10 cellular contexts compared by ENCODE assay signal in the genomic region with DNA sequence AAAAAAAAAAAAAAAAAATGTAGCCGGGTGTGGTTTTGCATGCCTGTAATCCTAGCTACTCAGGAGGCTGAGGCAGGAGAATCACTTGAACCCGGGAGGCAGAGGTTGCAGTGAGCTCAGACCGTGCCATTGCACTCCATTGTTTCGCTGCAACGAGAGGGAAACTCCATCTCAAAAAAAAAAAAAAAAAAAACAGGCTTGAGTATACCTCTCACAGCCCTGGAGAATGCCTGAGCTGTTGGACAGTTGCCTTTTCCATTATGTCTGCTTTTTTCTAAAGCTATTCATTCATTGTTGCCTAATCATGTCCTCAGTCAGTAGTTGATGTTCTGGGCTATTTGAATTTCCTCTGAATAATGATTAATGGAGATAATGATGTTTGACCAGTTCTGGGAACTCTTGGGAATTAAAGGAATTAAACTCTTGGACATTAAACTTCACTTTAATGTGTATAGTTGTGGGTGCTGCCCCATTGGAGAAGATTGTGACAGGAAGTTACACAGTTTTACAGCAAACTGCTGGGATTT. TPM values are rescaled to one million over a fixed set of nuclear protein-coding genes. Genes with fewer than 3 reads are reported as not detected.
DNase-seq lines count a peak whose midpoint lies in the region; ATAC-seq, FAIRE-seq and TF ChIP-seq lines count a peak whose summit lies in the region.
"Had no signal": no experiment of that assay in that cellular context is flagged by ENCODE, and none has a peak within 500 bp of the region (broad histone marks: within the 10 kb centered on the region; RNA-seq: fewer than 3 reads in every experiment).

No MANE protein-coding gene starts in this region.

- H3K9ac ChIP-seq in mammary epithelial cell (ENCODE audit: insufficient read depth, low read length) = no peak overlapping the region
- no peak overlapping the region for H3K9ac ChIP-seq in keratinocyte (ENCODE audit: control insufficient read depth, extremely low read depth, insufficient read depth, low read length)

- peaks cover 47% of the 10 kb centered on the region for H3K36me3 Mint-ChIP-seq in MCF 10A (ENCODE audit: insufficient read depth, unreplicated experiment)
- H3K36me3 Mint-ChIP-seq in activated naive CD8-positive, alpha-beta T cell treated with anti-CD3 and anti-CD28 coated beads for 36 hours = peaks cover 34% of the 10 kb centered on the region

- H4K20me1 ChIP-seq in mammary epithelial cell (ENCODE audit: insufficient read depth, low read length) (no peaks in the 10 kb centered on the region), keratinocyte (ENCODE audit: control insufficient read depth, extremely low read depth, insufficient read depth, low read length) (no peaks in the 10 kb centered on the region)

- no peak for FAIRE-seq in keratinocyte (lab: Jason Lieb, UNC)

- H3K9me3 ChIP-seq in mammary epithelial cell (replicated peaks; ENCODE audit: insufficient read depth, low read length) (no peaks in the 10 kb centered on the region), keratinocyte (ENCODE audit: control insufficient read depth, low read depth, low read length) (no peaks in the 10 kb centered on the region), thymus (ENCODE audit: control insufficient read depth) (no peaks in the 10 kb centered on the region)

- H3K4me1 Mint-ChIP-seq in MCF 10A (ENCODE audit: insufficient read depth, unreplicated experiment) = peaks cover 5% of the 10 kb centered on the region
- H3K4me1 Mint-ChIP-seq in activated naive CD8-positive, alpha-beta T cell treated with anti-CD3 and anti-CD28 coated beads for 36 hours = peaks cover 53% of the 10 kb centered on the region

- no peaks in the 10 kb centered on the region for H3K9me3 Mint-ChIP-seq in MCF 10A (ENCODE audit: unreplicated experiment)
- no peaks in the 10 kb centered on the region for H3K9me3 Mint-ChIP-seq in activated naive CD8-positive, alpha-beta T cell treated with anti-CD3 and anti-CD28 coated beads for 36 hours

- no peak overlapping the region for H2AFZ ChIP-seq in mammary epithelial cell (ENCODE audit: low read depth, low read length)
- no peak overlapping the region for H2AFZ ChIP-seq in keratinocyte (ENCODE audit: control insufficient read depth, low read length)

- H3K27ac ChIP-seq in mammary epithelial cell (ENCODE audit: insufficient read depth, low read depth, low read length) = no peak overlapping the region
- peak overlapping the region; percentile 65 for H3K27ac ChIP-seq in keratinocyte (ENCODE audit: control insufficient read depth, insufficient read depth, low read length)
- peak overlapping the region; percentile 69 for H3K27ac ChIP-seq in thymus (ENCODE audit: low read depth)

- no peak overlapping the region for H3K4me2 ChIP-seq in mammary epithelial cell (ENCODE audit: insufficient read depth, low read depth, low read length)
- peak overlapping the region; percentile 25 for H3K4me2 ChIP-seq in keratinocyte (ENCODE audit: control insufficient read depth, extremely low read depth, insufficient read depth, low read depth, low read length)

- no peak overlapping the region for H3K4me3 Mint-ChIP-seq in MCF 10A (ENCODE audit: unreplicated experiment)
- no peak overlapping the region for H3K4me3 Mint-ChIP-seq in activated naive CD8-positive, alpha-beta T cell treated with anti-CD3 and anti-CD28 coated beads for 36 hours

- H3K36me3 ChIP-seq in mammary epithelial cell (ENCODE audit: insufficient read depth, low read length) = peaks cover 9% of the 10 kb centered on the region
- H3K36me3 ChIP-seq in keratinocyte (ENCODE audit: control insufficient read depth in 2 of 2, extremely low read depth in 1 of 2, insufficient read depth in 2 of 2, low read length in 2 of 2) = peaks cover 9 to 36% of the 10 kb centered on the region in 2 experiments
- H3K36me3 ChIP-seq in thymus (ENCODE audit: control insufficient read depth, insufficient read depth) = peaks cover 10% of the 10 kb centered on the region

- ATAC-seq in GM18858 (IDR thresholded peaks at IDR 0.05; ENCODE audit: unreplicated experiment) = no peak
- ATAC-seq: Panc1 had no signal

- no peaks in the 10 kb centered on the region for H3K27me3 Mint-ChIP-seq in MCF 10A (ENCODE audit: insufficient read depth, unreplicated experiment)
- H3K27me3 Mint-ChIP-seq in activated naive CD8-positive, alpha-beta T cell treated with anti-CD3 and anti-CD28 coated beads for 36 hours = no peaks in the 10 kb centered on the region

- no peak overlapping the region for H3K4me3 ChIP-seq in mammary epithelial cell (replicated peaks in 1 of 3; ENCODE audit: insufficient read depth in 1 of 3, low read depth in 2 of 3, low read length in 3 of 3)
- peak overlapping the region in 1 of 3 experiments; percentile 30 for H3K4me3 ChIP-seq in keratinocyte (ENCODE audit: control insufficient read depth in 2 of 3, extremely low read depth in 1 of 3, insufficient read depth in 2 of 3, low read depth in 1 of 3, low read length in 3 of 3)
- no peak overlapping the region for H3K4me3 ChIP-seq in thymus (ENCODE audit: low read length)

- in situ Hi-C loops in mammary epithelial cell (cut with MboI; ENCODE audit: low sequenced_read_pairs in 2 of 2) = no loop called here

- H3K9me1 ChIP-seq in keratinocyte (ENCODE audit: control insufficient read depth, extremely low read depth, insufficient read depth, low read length) = peaks cover 2% of the 10 kb centered on the region

- CTCF ChIA-PET in mammary epithelial cell (lab: Charles Lee; ENCODE audit: low non-redundant PET) = no interaction called here
- CTCF ChIA-PET in MCF 10A (lab: Yijun Ruan, JAX) = interaction anchor here (0.6 to 1.3 kb wide), 2 partner anchors 10 to 346 kb away, joined by 3 read pairs; no protein-coding TSS in a partner anchor

- H3K27ac Mint-ChIP-seq in MCF 10A (ENCODE audit: low read depth, unreplicated experiment) = no peak overlapping the region
- H3K27ac Mint-ChIP-seq in activated naive CD8-positive, alpha-beta T cell treated with anti-CD3 and anti-CD28 coated beads for 36 hours = peak overlapping the region; percentile 85

- intact Hi-C loops in mammary epithelial cell (cut with micrococcal nuclease) (no loop called here), MCF 10A (cut with micrococcal nuclease) (no loop called here)

- POLR2A ChIA-PET in MCF 10A (lab: Yijun Ruan, JAX) = interaction anchor here (1.2 to 2.5 kb wide), 3 partner anchors 11 to 14 kb away, joined by 3 to 15 read pairs (median 5); a partner anchor contains a TSS

- BruUV-seq in mammary epithelial cell (replicated peaks; lab: Mats Ljungman, UMichigan) (no TSS peak), MCF 10A (replicated peaks; lab: Mats Ljungman, UMichigan) (no TSS peak)

- peak; percentile 62 for DNase-seq in mammary epithelial cell
- no peak for DNase-seq in MCF 10A (ENCODE audit: unreplicated experiment)
- no peak for DNase-seq in activated naive CD8-positive, alpha-beta T cell treated with anti-CD3 and anti-CD28 coated beads for 36 hours
- no peak for DNase-seq in keratinocyte (ENCODE audit: low read depth, low spot score)
- no peak for DNase-seq in AG08396 (ENCODE audit: low spot score)
- no peak for DNase-seq in stimulated activated CD4-positive, alpha-beta T cell treated with anti-CD3 and anti-CD28 coated beads, Interleukin-15, amount 100 ng/mL, for 24 hours
- DNase-seq: Karpas-422 had no signal

- dilution Hi-C loops in mammary epithelial cell (cut with HindIII; ENCODE audit: low sequenced_read_pairs) = no loop called here
- dilution Hi-C loops in keratinocyte (cut with MboI; ENCODE audit: extremely low pct_ligation_motif_present, low sequenced_read_pairs) = no loop called here

- H3K79me2 ChIP-seq in mammary epithelial cell (ENCODE audit: insufficient read depth, low read length) (peaks cover 90% of the 10 kb centered on the region), keratinocyte (ENCODE audit: control insufficient read depth, insufficient read depth, low read length) (peaks cover 73% of the 10 kb centered on the region)

- no peak for TF ChIP-seq CTCF in mammary epithelial cell (conservative IDR thresholded peaks at IDR 0.05 in 1 of 2, IDR thresholded peaks at IDR 0.05 in 1 of 2; ENCODE audit: extremely low read depth in 1 of 2, insufficient read depth in 1 of 2, low read depth in 1 of 2, low read length in 2 of 2)
- TF ChIP-seq CTCF in MCF 10A (IDR thresholded peaks at IDR 0.05; ENCODE audit: unreplicated experiment) = no peak
- no peak for TF ChIP-seq CTCF in keratinocyte (optimal IDR thresholded peaks at IDR 0.05 in 1 of 3, IDR thresholded peaks at IDR 0.05 in 1 of 3, conservative IDR thresholded peaks at IDR 0.05 in 1 of 3; ENCODE audit: extremely low read depth in 1 of 3, insufficient read depth in 2 of 3, low read length in 3 of 3)

- H3K4me1 ChIP-seq in mammary epithelial cell (ENCODE audit: insufficient read depth, low read length) = peaks cover 17% of the 10 kb centered on the region
- H3K4me1 ChIP-seq in keratinocyte (ENCODE audit: control insufficient read depth, extremely low read depth, insufficient read depth, low read length) = peaks cover 30% of the 10 kb centered on the region
- H3K4me1 ChIP-seq in thymus (ENCODE audit: control insufficient read depth, insufficient read depth, low read length) = peaks cover 16% of the 10 kb centered on the region

- WGBS in mammary epithelial cell (ENCODE audit: low coverage, missing lambda C conversion rate) = 32% methylated on average over 5 of the region's 5 CpGs
- 86% methylated on average over 5 of the region's 5 CpGs for WGBS in thymus

- H3K27me3 ChIP-seq in mammary epithelial cell (ENCODE audit: insufficient read depth, low read length) (no peaks in the 10 kb centered on the region), keratinocyte (ENCODE audit: control insufficient read depth, extremely low read depth, insufficient read depth, low read length) (no peaks in the 10 kb centered on the region), thymus (ENCODE audit: control insufficient read depth, insufficient read depth) (no peaks in the 10 kb centered on the region)

RNA-seq across cellular contexts. Expression of a gene that starts 11.8 kb away (rescaled TPM):
- 10 to 100 TPM; 55.8 to 98.4 TPM for total RNA-seq in mammary epithelial cell
- polyA plus RNA-seq in mammary epithelial cell = 113 TPM
- 96.6 TPM for polyA minus RNA-seq in mammary epithelial cell
- total RNA-seq in MCF 10A (2022) = 60.4 and 65.6 TPM in 2 replicates
- 10 to 100 TPM; 84.4 to 88.4 TPM for total RNA-seq in activated naive CD8-positive, alpha-beta T cell treated with anti-CD3 and anti-CD28 coated beads for 36 hours
- 165 to 180 TPM (median 167 TPM) in 3 replicates for polyA plus RNA-seq in keratinocyte
- polyA plus RNA-seq in keratinocyte (2011; ENCODE audit: low read depth) = 98.5 TPM
- 174 and 210 TPM in 2 replicates for polyA plus RNA-seq in keratinocyte (2011; cell fraction: cytosol; rRNA removed)
- 145 and 174 TPM in 2 replicates for polyA plus RNA-seq in keratinocyte (2011; cell fraction: nucleus; rRNA removed)
- polyA plus RNA-seq in keratinocyte (2012; ENCODE audit: low replicate concordance) = 83.3 and 181 TPM in 2 replicates
- polyA minus RNA-seq in keratinocyte = 128 to 183 TPM (median 160 TPM) in 3 replicates
- 90.9 TPM for polyA minus RNA-seq in keratinocyte (2011; cell fraction: cytosol; rRNA and poly(A)+ RNA removed)
- polyA minus RNA-seq in keratinocyte (2011; cell fraction: nucleus; rRNA and poly(A)+ RNA removed) = 43.6 and 56.9 TPM in 2 replicates
- 38.3 TPM for polyA plus RNA-seq in thymus

RNA-seq across cellular contexts. Expression of a gene that starts 13.6 kb away (rescaled TPM):
- total RNA-seq in mammary epithelial cell (10 to 100 TPM; 55.7 to 62.8 TPM), MCF 10A (2022) (41.2 and 48.6 TPM in 2 replicates)
- polyA plus RNA-seq in mammary epithelial cell (81.2 TPM), keratinocyte (39.5 to 61.6 TPM (median 48.7 TPM) in 3 replicates), thymus (44.9 TPM)
- polyA minus RNA-seq in mammary epithelial cell (62.6 TPM), keratinocyte (52.5 to 75.8 TPM (median 55.4 TPM) in 3 replicates)
- total RNA-seq in activated naive CD8-positive, alpha-beta T cell treated with anti-CD3 and anti-CD28 coated beads for 36 hours = 10 to 100 TPM; 62.5 to 64.4 TPM
- polyA plus RNA-seq in keratinocyte (2011; ENCODE audit: low read depth) = 22.0 TPM
- 60.7 and 94.2 TPM in 2 replicates for polyA plus RNA-seq in keratinocyte (2011; cell fraction: cytosol; rRNA removed)
- polyA plus RNA-seq in keratinocyte (2011; cell fraction: nucleus; rRNA removed) = 60.8 and 80.8 TPM in 2 replicates
- 25.5 and 55.0 TPM in 2 replicates for polyA plus RNA-seq in keratinocyte (2012; ENCODE audit: low replicate concordance)
- 64.5 TPM for polyA minus RNA-seq in keratinocyte (2011; cell fraction: cytosol; rRNA and poly(A)+ RNA removed)
- 18.3 and 21.3 TPM in 2 replicates for polyA minus RNA-seq in keratinocyte (2011; cell fraction: nucleus; rRNA and poly(A)+ RNA removed)

RNA-seq across cellular contexts. Expression of a gene that starts 50.6 kb away (rescaled TPM):
- 10 to 100 TPM; 63.3 to 81.8 TPM for total RNA-seq in mammary epithelial cell
- 56.7 TPM for polyA plus RNA-seq in mammary epithelial cell
- polyA minus RNA-seq in mammary epithelial cell = 82.2 TPM
- total RNA-seq in MCF 10A (2022) = 6.0 and 8.0 TPM in 2 replicates
- 10 to 100 TPM; 33.0 to 33.3 TPM for total RNA-seq in activated naive CD8-positive, alpha-beta T cell treated with anti-CD3 and anti-CD28 coated beads for 36 hours
- polyA plus RNA-seq in keratinocyte = 19.8 to 39.4 TPM (median 23.1 TPM) in 3 replicates
- polyA plus RNA-seq in keratinocyte (2011; ENCODE audit: low read depth) = 14.2 TPM
- polyA plus RNA-seq in keratinocyte (2011; cell fraction: cytosol; rRNA removed) = 32.0 and 47.0 TPM in 2 replicates
- 53.3 and 59.5 TPM in 2 replicates for polyA plus RNA-seq in keratinocyte (2011; cell fraction: nucleus; rRNA removed)
- polyA plus RNA-seq in keratinocyte (2012; ENCODE audit: low replicate concordance) = 48.9 and 50.3 TPM in 2 replicates
- 22.5 to 58.5 TPM (median 24.5 TPM) in 3 replicates for polyA minus RNA-seq in keratinocyte
- polyA minus RNA-seq in keratinocyte (2011; cell fraction: cytosol; rRNA and poly(A)+ RNA removed) = 25.5 TPM
- polyA minus RNA-seq in keratinocyte (2011; cell fraction: nucleus; rRNA and poly(A)+ RNA removed) = 14.0 and 17.0 TPM in 2 replicates
- 24.9 TPM for polyA plus RNA-seq in thymus
